In genomic region chr22:30356392-30357230, GRCh38 we compare ENCODE assay signal across 8 cellular contexts. TPM values are rescaled to one million over a fixed set of nuclear protein-coding genes. Genes with fewer than 3 reads are reported as not detected.
DNase-seq lines count a peak whose midpoint lies in the region; ATAC-seq and TF ChIP-seq lines count a peak whose summit lies in the region.

Gene CCDC157 (plus strand): TSS chr22:30357007. CDS start chr22:30366001, 8,994 bp downstream.
Gene SF3A1 (minus strand): TSS chr22:30356894. CDS start chr22:30356792, 102 bp downstream.

- peaks cover 22% of the 10 kb centered on the region for H3K36me3 Mint-ChIP-seq in nephron (ENCODE audit: low read depth)

- TF ChIP-seq CTCF in RWPE2 (IDR thresholded peaks at IDR 0.05; ENCODE audit: poor library complexity, severe bottlenecking) (no peak), fibroblast of the aortic adventitia (IDR thresholded peaks at IDR 0.05; ENCODE audit: insufficient read depth, low read length) (no peak), nephron (IDR thresholded peaks at IDR 0.05; ENCODE audit: unreplicated experiment in 3 of 3) (no peak)

- peaks cover 31% of the 10 kb centered on the region for H3K4me1 Mint-ChIP-seq in nephron

- peak within 1 kb of the TSS; percentile 59 for H3K27ac ChIP-seq in RWPE2 (ENCODE audit: poor library complexity, severe bottlenecking)

- H3K4me1 ChIP-seq in RWPE2 (ENCODE audit: insufficient read depth, poor library complexity, severe bottlenecking): peaks cover 5% of the 10 kb centered on the region

- peaks cover 24% of the 10 kb centered on the region for H3K36me3 ChIP-seq in RWPE2 (ENCODE audit: low read depth)

- peak; percentile 95 for ATAC-seq in RWPE2 (ENCODE audit: low read depth)

- H3K9me3 Mint-ChIP-seq in nephron: no peaks in the 10 kb centered on the region

- peak within 1 kb of the TSS; percentile 97 to 100 (median 99) for H3K4me3 Mint-ChIP-seq in nephron

- no peaks in the 10 kb centered on the region for H3K27me3 Mint-ChIP-seq in nephron (ENCODE audit: low read depth)

- H3K27me3 ChIP-seq in RWPE2 (ENCODE audit: insufficient read depth, poor library complexity, severe bottlenecking): no peaks in the 10 kb centered on the region

- H3K4me3 ChIP-seq in RWPE2 (ENCODE audit: severe bottlenecking) (peak within 1 kb of the TSS; percentile 87), fibroblast of the aortic adventitia (ENCODE audit: low read depth, low read length) (peak within 1 kb of the TSS; percentile 90)

- H3K9me3 ChIP-seq in RWPE2 (ENCODE audit: severe bottlenecking): no peaks in the 10 kb centered on the region

- H3K27ac Mint-ChIP-seq in nephron: peak within 1 kb of the TSS; percentile 61 to 99 (median 98)

- peak; percentile 95 for DNase-seq in ELF-1 (ENCODE audit: low read depth, low spot score)
- DNase-seq in GOT3 (lab: John Stamatoyannopoulos, UW): peak; percentile 62
- DNase-seq in LHCN-M2 (ENCODE audit: low read depth): peak; percentile 89
- DNase-seq in RWPE2 (ENCODE audit: low spot score): peak; percentile 95
- peak; percentile 79 for DNase-seq in activated effector memory CD4-positive, alpha-beta T cell treated with Interleukin-2 at 50 U/mL for 16 hours
- DNase-seq in fibroblast of the aortic adventitia (ENCODE audit: low read depth): peak; percentile 85
- DNase-seq in stimulated activated naive CD4-positive, alpha-beta T cell treated with Interleukin-2 at 50 U/mL for 16 hours (lab: John Stamatoyannopoulos, UW): peak; percentile 82

RNA-seq across cellular contexts. Expression of gene CCDC157, which starts in this region (rescaled TPM):
- total RNA-seq in LHCN-M2 (2014; rRNA removed): 2.6 and 3.2 TPM in 2 replicates
- polyA plus RNA-seq in LHCN-M2 (2012): 2.7 TPM
- total RNA-seq in fibroblast of the aortic adventitia (ENCODE audit: low replicate concordance): 1.2 and 2.6 TPM in 2 replicates

RNA-seq across cellular contexts. Expression of gene SF3A1, which starts in this region (rescaled TPM):
- total RNA-seq in LHCN-M2 (2014; rRNA removed) (37.6 and 77.7 TPM in 2 replicates), fibroblast of the aortic adventitia (ENCODE audit: low replicate concordance) (40.8 and 43.7 TPM in 2 replicates)
- 76.4 TPM for polyA plus RNA-seq in LHCN-M2 (2012)

Comparison
In these comparisons a context has a peak if more than half of its experiments do, and no peak if none do; other contexts are left out.
1. Peak in every context shown above with its lines: DNase-seq, ATAC-seq, H3K4me3 ChIP-seq and H3K27ac ChIP-seq.